ENCODE assay signal across 8 cellular contexts in genomic region chr1:115426271-115426771, GRCh38.
DNase-seq lines count a peak whose midpoint lies in the region; ATAC-seq, FAIRE-seq and TF ChIP-seq lines count a peak whose summit lies in the region.

No MANE protein-coding gene starts in this region.

- TF ChIP-seq CTCF in A549 (IDR thresholded peaks at IDR 0.05) = no peak
- no peak for TF ChIP-seq CTCF in coronary artery (IDR thresholded peaks at IDR 0.05)
- no peak for TF ChIP-seq CTCF in liver (IDR thresholded peaks at IDR 0.05; ENCODE audit: low read depth, low read length, missing input control)
- TF ChIP-seq CTCF in GM10248 (IDR thresholded peaks at IDR 0.05; ENCODE audit: control extremely low read depth, extremely low read depth, low read depth, missing control alignments) = no peak

- H3K4me1 ChIP-seq in A549 (peaks cover 38% of the 10 kb centered on the region), liver (ENCODE audit: control insufficient read depth in 4 of 4, insufficient read depth in 4 of 4, low read length in 3 of 4) (no peaks in the 10 kb centered on the region)

- POLR2A ChIA-PET in A549 (lab: Yijun Ruan, JAX) (no interaction called here), GM10248 (lab: Yijun Ruan, JAX) (no interaction called here)

- peak overlapping the region; percentile 39 for H3K4me2 ChIP-seq in A549

- 40% methylated on average over 4 of the region's 5 CpGs for WGBS in A549 (ENCODE audit: missing lambda C conversion rate)
- 50% methylated on average over 5 of the region's 5 CpGs for WGBS in liver

- TF ChIP-seq POLR2A in A549 (IDR thresholded peaks at IDR 0.05; ENCODE audit: low read length) = no peak

- no peaks in the 10 kb centered on the region for H3K36me3 ChIP-seq in liver (ENCODE audit: control insufficient read depth in 4 of 4, insufficient read depth in 3 of 4, low read depth in 1 of 4, low read length in 3 of 4)

- peak; percentile 28 to 68; a peak in 3 of 6 replicates for ATAC-seq in A549
- no peak for ATAC-seq in GM19452 (IDR thresholded peaks at IDR 0.05; ENCODE audit: unreplicated experiment)
- ATAC-seq in HG03108 (IDR thresholded peaks at IDR 0.05; ENCODE audit: unreplicated experiment) = no peak

- DNase-seq in A549 (ENCODE audit: low read depth in 1 of 2, low spot score in 1 of 2) (peak in 1 of 2 experiments; percentile 52), LHCN-M2 (ENCODE audit: low read depth) (peak; percentile 84), coronary artery (ENCODE audit: low spot score) (peak; percentile 87), GM10248 (ENCODE audit: extremely low spot score) (no peak)
- DNase-seq in activated CD4-positive, CD25-positive, alpha-beta regulatory T cell (lab: John Stamatoyannopoulos, UW) = no peak

- no peak overlapping the region for H3K9ac ChIP-seq in liver (ENCODE audit: low read depth in 1 of 2, low read length in 2 of 2)

- H3K27me3 ChIP-seq in liver (ENCODE audit: control insufficient read depth in 4 of 4, insufficient read depth in 4 of 4, low read length in 3 of 4) = peaks cover 0 to 8% (median 0%) of the 10 kb centered on the region in 4 donors

- no peak for TF ChIP-seq RAD21 in A549 (conservative IDR thresholded peaks at IDR 0.05 in 1 of 2, IDR thresholded peaks at IDR 0.05 in 1 of 2)
- TF ChIP-seq RAD21 in liver (IDR thresholded peaks at IDR 0.05) = no peak

- TF ChIP-seq EP300 in A549 (IDR thresholded peaks at IDR 0.05) = no peak

- H3K27ac ChIP-seq in A549 (peak overlapping the region; percentile 43 to 82), coronary artery (peak overlapping the region in 1 of 2 donors; percentile 66), liver (ENCODE audit: low read depth in 1 of 2, low read length in 2 of 2) (no peak overlapping the region)

- CTCF ChIA-PET in A549 (lab: Yijun Ruan, JAX) = interaction anchor here (1.2 to 1.7 kb wide), 2 partner anchors 88 to 288 kb away, joined by 3 to 4 read pairs; partner anchors contain the start of gene NGF
- CTCF ChIA-PET in GM10248 (lab: Yijun Ruan, JAX) = interaction anchor here (1.8 kb wide), 1 partner anchor 12 kb away, joined by 5 read pairs; no protein-coding TSS in a partner anchor

- no peaks in the 10 kb centered on the region for H3K9me3 ChIP-seq in A549
- H3K9me3 ChIP-seq in liver (ENCODE audit: control insufficient read depth in 4 of 4, low read length in 3 of 4) = no peaks in the 10 kb centered on the region

- H3K4me3 ChIP-seq in A549 (no peak overlapping the region), coronary artery (no peak overlapping the region), liver (ENCODE audit: low read depth in 1 of 3, low read length in 3 of 3) (no peak overlapping the region)

- no peak for FAIRE-seq in A549 (lab: Jason Lieb, UNC)

TF ChIP-seq in A549, 52 proteins besides CTCF, POLR2A, EP300 and RAD21:
- no peak for TF ChIP-seq EHF (CRISPR knock-in tag; IDR thresholded peaks at IDR 0.05)
- TF ChIP-seq, protein P1, sequence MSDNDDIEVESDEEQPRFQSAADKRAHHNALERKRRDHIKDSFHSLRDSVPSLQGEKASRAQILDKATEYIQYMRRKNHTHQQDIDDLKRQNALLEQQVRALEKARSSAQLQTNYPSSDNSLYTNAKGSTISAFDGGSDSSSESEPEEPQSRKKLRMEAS (IDR thresholded peaks at IDR 0.05) = peak; percentile 24; the same call in 1 of the 2 replicates
- TF ChIP-seq, protein P2, sequence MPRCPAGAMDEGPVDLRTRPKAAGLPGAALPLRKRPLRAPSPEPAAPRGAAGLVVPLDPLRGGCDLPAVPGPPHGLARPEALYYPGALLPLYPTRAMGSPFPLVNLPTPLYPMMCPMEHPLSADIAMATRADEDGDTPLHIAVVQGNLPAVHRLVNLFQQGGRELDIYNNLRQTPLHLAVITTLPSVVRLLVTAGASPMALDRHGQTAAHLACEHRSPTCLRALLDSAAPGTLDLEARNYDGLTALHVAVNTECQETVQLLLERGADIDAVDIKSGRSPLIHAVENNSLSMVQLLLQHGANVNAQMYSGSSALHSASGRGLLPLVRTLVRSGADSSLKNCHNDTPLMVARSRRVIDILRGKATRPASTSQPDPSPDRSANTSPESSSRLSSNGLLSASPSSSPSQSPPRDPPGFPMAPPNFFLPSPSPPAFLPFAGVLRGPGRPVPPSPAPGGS (IDR thresholded peaks at IDR 0.05) = no peak
- no peak for TF ChIP-seq MYC (IDR thresholded peaks at IDR 0.05; ENCODE audit: borderline replicate concordance, low read length)
- no peak for TF ChIP-seq HES2 (IDR thresholded peaks at IDR 0.05)
- no peak for TF ChIP-seq HEYL (CRISPR knock-in tag; IDR thresholded peaks at IDR 0.05)
- no peak for TF ChIP-seq NFE2L2 (conservative IDR thresholded peaks at IDR 0.05; ENCODE audit: low read length)
- TF ChIP-seq EHMT2 (IDR thresholded peaks at IDR 0.05; ENCODE audit: low read depth) = no peak
- TF ChIP-seq RARB (CRISPR knock-in tag; IDR thresholded peaks at IDR 0.05) = no peak
- TF ChIP-seq, protein P3, sequence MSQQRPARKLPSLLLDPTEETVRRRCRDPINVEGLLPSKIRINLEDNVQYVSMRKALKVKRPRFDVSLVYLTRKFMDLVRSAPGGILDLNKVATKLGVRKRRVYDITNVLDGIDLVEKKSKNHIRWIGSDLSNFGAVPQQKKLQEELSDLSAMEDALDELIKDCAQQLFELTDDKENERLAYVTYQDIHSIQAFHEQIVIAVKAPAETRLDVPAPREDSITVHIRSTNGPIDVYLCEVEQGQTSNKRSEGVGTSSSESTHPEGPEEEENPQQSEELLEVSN (IDR thresholded peaks at IDR 0.05; ENCODE audit: borderline replicate concordance, low read depth) = no peak
- peak; percentile 80 for TF ChIP-seq MAFK (IDR thresholded peaks at IDR 0.05; ENCODE audit: partially characterized antibody)

TF ChIP-seq in liver, 16 proteins besides CTCF, POLR2A, EP300 and RAD21:
- TF ChIP-seq SP1 (IDR thresholded peaks at IDR 0.05) (no peak), HNF4G (IDR thresholded peaks at IDR 0.05) (no peak), TAF1 (conservative IDR thresholded peaks at IDR 0.05) (no peak), NR2F2 (IDR thresholded peaks at IDR 0.05) (peak; percentile 74), REST (IDR thresholded peaks at IDR 0.05) (no peak), RXRA (IDR thresholded peaks at IDR 0.05) (no peak), YY1 (IDR thresholded peaks at IDR 0.05) (no peak), HNF4A (conservative IDR thresholded peaks at IDR 0.05) (no peak), FOXA1 (IDR thresholded peaks at IDR 0.05) (no peak), JUND (IDR thresholded peaks at IDR 0.05) (no peak), GABPA (IDR thresholded peaks at IDR 0.05 in 1 of 2, conservative IDR thresholded peaks at IDR 0.05 in 1 of 2) (peak in 1 of 2 donors; percentile 26), EGR1 (IDR thresholded peaks at IDR 0.05; ENCODE audit: low read depth in 2 of 2) (no peak)
- TF ChIP-seq, protein P4, sequence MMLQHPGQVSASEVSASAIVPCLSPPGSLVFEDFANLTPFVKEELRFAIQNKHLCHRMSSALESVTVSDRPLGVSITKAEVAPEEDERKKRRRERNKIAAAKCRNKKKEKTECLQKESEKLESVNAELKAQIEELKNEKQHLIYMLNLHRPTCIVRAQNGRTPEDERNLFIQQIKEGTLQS (IDR thresholded peaks at IDR 0.05) = no peak
- TF ChIP-seq, protein P1 (IDR thresholded peaks at IDR 0.05) = no peak
- TF ChIP-seq, protein P5, sequence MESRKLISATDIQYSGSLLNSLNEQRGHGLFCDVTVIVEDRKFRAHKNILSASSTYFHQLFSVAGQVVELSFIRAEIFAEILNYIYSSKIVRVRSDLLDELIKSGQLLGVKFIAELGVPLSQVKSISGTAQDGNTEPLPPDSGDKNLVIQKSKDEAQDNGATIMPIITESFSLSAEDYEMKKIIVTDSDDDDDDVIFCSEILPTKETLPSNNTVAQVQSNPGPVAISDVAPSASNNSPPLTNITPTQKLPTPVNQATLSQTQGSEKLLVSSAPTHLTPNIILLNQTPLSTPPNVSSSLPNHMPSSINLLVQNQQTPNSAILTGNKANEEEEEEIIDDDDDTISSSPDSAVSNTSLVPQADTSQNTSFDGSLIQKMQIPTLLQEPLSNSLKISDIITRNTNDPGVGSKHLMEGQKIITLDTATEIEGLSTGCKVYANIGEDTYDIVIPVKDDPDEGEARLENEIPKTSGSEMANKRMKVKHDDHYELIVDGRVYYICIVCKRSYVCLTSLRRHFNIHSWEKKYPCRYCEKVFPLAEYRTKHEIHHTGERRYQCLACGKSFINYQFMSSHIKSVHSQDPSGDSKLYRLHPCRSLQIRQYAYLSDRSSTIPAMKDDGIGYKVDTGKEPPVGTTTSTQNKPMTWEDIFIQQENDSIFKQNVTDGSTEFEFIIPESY (IDR thresholded peaks at IDR 0.05) = no peak

Comparison
In these comparisons a context has a peak if more than half of its experiments do, and no peak if none do; other contexts are left out.
1. ATAC-seq: peak in A549 (2 of 2); none in GM19452 (single experiment) and HG03108 (single experiment).
2. DNase-seq: peak in LHCN-M2 (single experiment) and coronary artery (single experiment); none in GM10248 (single experiment) and activated CD4-positive, CD25-positive, alpha-beta regulatory T cell (0 of 4).
3. H3K27ac ChIP-seq: peak in A549 (2 of 2); none in liver (0 of 2).